In genomic region chr1:234108921-234109320, GRCh38 we compare ENCODE assay signal across 1 cellular context.
TF ChIP-seq lines count a peak whose summit lies in the region.

No MANE protein-coding gene starts in this region.

TF ChIP-seq in SK-N-SH, 30 proteins besides CTCF, POLR2A, EP300 and RAD21 (continued from another document):
- no peak for TF ChIP-seq REST (IDR thresholded peaks at IDR 0.05; ENCODE audit: low read depth, low read length)
- no peak for TF ChIP-seq RCOR1 (IDR thresholded peaks at IDR 0.05; ENCODE audit: low read length)
- TF ChIP-seq ZBTB33 (IDR thresholded peaks at IDR 0.05; ENCODE audit: borderline replicate concordance, low read depth), result no peak
- TF ChIP-seq TAF1 (IDR thresholded peaks at IDR 0.05; ENCODE audit: borderline replicate concordance, low read depth, low read length), result no peak
- no peak for TF ChIP-seq RXRA (IDR thresholded peaks at IDR 0.05; ENCODE audit: borderline replicate concordance, low read depth)
- TF ChIP-seq YY1 (IDR thresholded peaks at IDR 0.05; ENCODE audit: low read depth), result no peak
